23 cellular contexts compared by ENCODE assay signal in genomic region chr4:158356331-158356730, GRCh38.
"Had no signal": no experiment of that assay in that cellular context is flagged by ENCODE, and none has a peak within 500 bp of the region (broad histone marks: within the 10 kb centered on the region; RNA-seq: fewer than 3 reads in every experiment).

No MANE protein-coding gene starts in this region.

- H3K9ac ChIP-seq: neural progenitor cell had no signal

- H3K27me3 ChIP-seq: cardiac muscle cell, neural progenitor cell, pancreas, tibial nerve, uterus had no signal

- H3K36me3 Mint-ChIP-seq: naive thymus-derived CD4-positive, alpha-beta T cell; neural progenitor cell had no signal

- H2AFZ ChIP-seq: neural progenitor cell had no signal

- H3K9me3 ChIP-seq: pancreas, uterus had no signal

- H3K36me3 ChIP-seq: cardiac muscle cell, neural progenitor cell, pancreas, tibial nerve, uterus had no signal

- H3K4me3 Mint-ChIP-seq: activated B cell treated with CpG ODN at 0.5 μM for 24 hours; activated CD8-positive, alpha-beta T cell treated with anti-CD3 and anti-CD28 coated beads, Interleukin-2, amount 10 ng/mL, durations not matched to agents 7 days and 5 days; activated naive CD4-positive, alpha-beta T cell treated with anti-CD3 and anti-CD28 coated beads for 36 hours; activated T-cell treated with anti-CD3 and anti-CD28 coated beads, Interleukin-2, amount 50 U/mL, for 4 hours; naive thymus-derived CD4-positive, alpha-beta T cell; neural progenitor cell had no signal

- H3K4me1 Mint-ChIP-seq: activated B cell treated with CpG ODN at 0.5 μM for 24 hours; naive thymus-derived CD4-positive, alpha-beta T cell had no signal

- H3K27ac ChIP-seq: cardiac muscle cell, neural progenitor cell, pancreas, tibial nerve, uterus had no signal

- H3K4me2 ChIP-seq: neural progenitor cell had no signal

- H3K27ac Mint-ChIP-seq: activated B cell treated with CpG ODN at 0.5 μM for 24 hours; activated CD8-positive, alpha-beta T cell treated with anti-CD3 and anti-CD28 coated beads, Interleukin-2, amount 10 ng/mL, durations not matched to agents 7 days and 5 days; activated naive CD4-positive, alpha-beta T cell treated with anti-CD3 and anti-CD28 coated beads for 36 hours; naive thymus-derived CD4-positive, alpha-beta T cell; neural progenitor cell had no signal

- DNase-seq: activated B cell treated with CpG ODN at 0.5 μM for 24 hours; activated CD4-positive, alpha-beta T cell treated with anti-CD3 and anti-CD28 coated beads for 48 hours; activated CD8-positive, alpha-beta memory T cell treated with anti-CD3 and anti-CD28 coated beads, Interleukin-2, amount 50 U/mL, for 4 hours; activated CD8-positive, alpha-beta T cell treated with anti-CD3 and anti-CD28 coated beads, Interleukin-2, amount 10 ng/mL, durations not matched to agents 7 days and 5 days; activated naive CD4-positive, alpha-beta T cell treated with anti-CD3 and anti-CD28 coated beads for 36 hours; activated T-cell treated with anti-CD3 and anti-CD28 coated beads, Interleukin-2, amount 50 U/mL, for 4 hours; hippocampal formation; left cardiac atrium; mesenchymal stem cell; mucosa of descending colon; naive thymus-derived CD4-positive, alpha-beta T cell; pancreas; stimulated activated CD4-positive, alpha-beta T cell treated with anti-CD3 and anti-CD28 coated beads, Interleukin-12 subunit alpha, Interleukin-12 subunit beta, amount 100 ng/mL, for 4 hours; stimulated activated CD4-positive, alpha-beta T cell treated with anti-CD3 and anti-CD28 coated beads, Interleukin-1b, Interleukin-23, amount 100 ng/mL, for 48 hours; stimulated activated CD8-positive, alpha-beta memory T cell treated with anti-CD3 and anti-CD28 coated beads, Interleukin-4, amount 100 ng/mL, for 48 hours; stimulated activated naive CD4-positive, alpha-beta T cell treated with Interleukin-2 at 50 U/mL for 16 hours; substantia nigra; T-helper 1 cell; T-helper 9 cell; uterus had no signal

- H3K4me1 ChIP-seq: neural progenitor cell, pancreas, tibial nerve, uterus had no signal

- ATAC-seq: activated CD8-positive, alpha-beta T cell treated with anti-CD3 and anti-CD28 coated beads, Interleukin-2, amount 10 ng/mL, durations not matched to agents 7 days and 5 days; activated T-cell treated with anti-CD3 and anti-CD28 coated beads, Interleukin-2, amount 50 U/mL, for 4 hours; left cardiac atrium; mucosa of descending colon; naive thymus-derived CD4-positive, alpha-beta T cell; pancreas had no signal

- H3K4me3 ChIP-seq: cardiac muscle cell, mucosa of descending colon, neural progenitor cell, pancreas, tibial nerve, uterus had no signal

- H3K27me3 Mint-ChIP-seq: activated B cell treated with CpG ODN at 0.5 μM for 24 hours had no signal
